In the genomic region with DNA sequence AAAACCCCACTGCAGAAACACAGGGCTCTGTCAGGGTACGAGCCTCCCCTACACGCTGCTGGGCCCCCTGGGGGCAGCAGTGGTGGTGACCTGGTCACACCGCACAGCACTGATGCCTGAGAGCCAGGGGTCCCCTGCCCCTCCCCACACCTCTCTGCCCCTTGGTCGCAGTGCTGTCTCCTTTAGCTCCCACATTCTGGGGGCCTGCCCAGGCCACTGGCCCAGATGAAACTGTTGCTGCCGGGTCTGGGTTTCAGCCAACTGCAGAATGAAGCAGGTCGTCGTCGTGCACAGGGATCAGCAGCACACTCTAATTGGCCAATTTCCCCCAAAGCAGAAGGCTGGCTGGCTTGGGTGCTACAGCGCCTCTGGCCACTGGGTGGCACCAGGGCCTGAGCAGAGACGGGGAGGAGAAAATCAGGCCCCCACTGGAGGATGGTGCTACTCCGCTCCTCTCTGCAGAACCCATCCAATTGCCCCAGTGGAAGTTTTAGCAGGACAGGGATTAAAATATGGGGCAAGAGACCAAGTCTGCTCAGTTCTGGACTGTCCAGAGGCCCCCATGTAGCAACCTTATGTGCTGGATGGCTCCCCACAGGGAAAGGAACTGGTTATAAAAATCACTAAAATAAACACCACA, we compare ENCODE assay signal across 1 cellular context.
A peak's percentile ranks its signal among the peaks of the same experiment; 100 is the strongest.
TF ChIP-seq lines count a peak whose summit lies in the region.

No MANE protein-coding gene starts in this region.

TF ChIP-seq in GM12878, 131 proteins besides CTCF, POLR2A, EP300 and RAD21 (continued from another document and continues in another):
- TF ChIP-seq, protein P1, sequence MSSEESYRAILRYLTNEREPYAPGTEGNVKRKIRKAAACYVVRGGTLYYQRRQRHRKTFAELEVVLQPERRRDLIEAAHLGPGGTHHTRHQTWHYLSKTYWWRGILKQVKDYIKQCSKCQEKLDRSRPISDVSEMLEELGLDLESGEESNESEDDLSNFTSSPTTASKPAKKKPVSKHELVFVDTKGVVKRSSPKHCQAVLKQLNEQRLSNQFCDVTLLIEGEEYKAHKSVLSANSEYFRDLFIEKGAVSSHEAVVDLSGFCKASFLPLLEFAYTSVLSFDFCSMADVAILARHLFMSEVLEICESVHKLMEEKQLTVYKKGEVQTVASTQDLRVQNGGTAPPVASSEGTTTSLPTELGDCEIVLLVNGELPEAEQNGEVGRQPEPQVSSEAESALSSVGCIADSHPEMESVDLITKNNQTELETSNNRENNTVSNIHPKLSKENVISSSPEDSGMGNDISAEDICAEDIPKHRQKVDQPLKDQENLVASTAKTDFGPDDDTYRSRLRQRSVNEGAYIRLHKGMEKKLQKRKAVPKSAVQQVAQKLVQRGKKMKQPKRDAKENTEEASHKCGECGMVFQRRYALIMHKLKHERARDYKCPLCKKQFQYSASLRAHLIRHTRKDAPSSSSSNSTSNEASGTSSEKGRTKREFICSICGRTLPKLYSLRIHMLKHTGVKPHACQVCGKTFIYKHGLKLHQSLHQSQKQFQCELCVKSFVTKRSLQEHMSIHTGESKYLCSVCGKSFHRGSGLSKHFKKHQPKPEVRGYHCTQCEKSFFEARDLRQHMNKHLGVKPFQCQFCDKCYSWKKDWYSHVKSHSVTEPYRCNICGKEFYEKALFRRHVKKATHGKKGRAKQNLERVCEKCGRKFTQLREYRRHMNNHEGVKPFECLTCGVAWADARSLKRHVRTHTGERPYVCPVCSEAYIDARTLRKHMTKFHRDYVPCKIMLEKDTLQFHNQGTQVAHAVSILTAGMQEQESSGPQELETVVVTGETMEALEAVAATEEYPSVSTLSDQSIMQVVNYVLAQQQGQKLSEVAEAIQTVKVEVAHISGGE (CRISPR knock-in tag; IDR thresholded peaks at IDR 0.05): no peak
- TF ChIP-seq ZNF217 (IDR thresholded peaks at IDR 0.05) (no peak), CREB1 (IDR thresholded peaks at IDR 0.05; ENCODE audit: low read depth) (peak; percentile 48; the same call in 1 of the 2 replicates), IRF4 (IDR thresholded peaks at IDR 0.05; ENCODE audit: low read depth, low read length) (no peak), MEF2A (IDR thresholded peaks at IDR 0.05; ENCODE audit: insufficient read depth, low read depth, low read length) (no peak), PAX8 (IDR thresholded peaks at IDR 0.05) (no peak), WRNIP1 (IDR thresholded peaks at IDR 0.05; ENCODE audit: borderline replicate concordance, low read depth, low read length) (no peak), GATAD2B (conservative IDR thresholded peaks at IDR 0.05; ENCODE audit: low read depth) (no peak), NFYA (IDR thresholded peaks at IDR 0.05; ENCODE audit: borderline replicate concordance, low read depth, low read length) (no peak), ASH2L (IDR thresholded peaks at IDR 0.05; ENCODE audit: borderline replicate concordance, low read depth) (no peak), CHD2 (IDR thresholded peaks at IDR 0.05; ENCODE audit: borderline replicate concordance, low read depth, low read length) (no peak), POU2F2 (IDR thresholded peaks at IDR 0.05; ENCODE audit: borderline replicate concordance, low read depth, low read length) (no peak), ETV6 (conservative IDR thresholded peaks at IDR 0.05 in 1 of 2, IDR thresholded peaks at IDR 0.05 in 1 of 2; ENCODE audit: borderline replicate concordance in 1 of 2, low read depth in 1 of 2) (no peak), MTA2 (IDR thresholded peaks at IDR 0.05; ENCODE audit: low read depth) (no peak), TBL1XR1 (IDR thresholded peaks at IDR 0.05; ENCODE audit: low read depth, low read length) (no peak), HDGF (IDR thresholded peaks at IDR 0.05) (0 out of 2 replicates have a peak, but pooled peaks have one; percentile 45), FOS (IDR thresholded peaks at IDR 0.05; ENCODE audit: borderline replicate concordance, extremely low read depth, insufficient read length) (no peak), CHD1 (IDR thresholded peaks at IDR 0.05; ENCODE audit: low read depth, low read length) (no peak), RAD51 (IDR thresholded peaks at IDR 0.05) (no peak), BHLHE40 (IDR thresholded peaks at IDR 0.05; ENCODE audit: borderline replicate concordance in 1 of 2, low read depth in 2 of 2, low read length in 1 of 2) (no peak), NRF1 (conservative IDR thresholded peaks at IDR 0.05; ENCODE audit: low read depth, low read length) (no peak), PAX5 (IDR thresholded peaks at IDR 0.05; ENCODE audit: borderline replicate concordance, low read depth, low read length) (peak; percentile 13; the same call in 1 of the 2 replicates), FOXK2 (IDR thresholded peaks at IDR 0.05) (no peak)
- TF ChIP-seq, protein P2, sequence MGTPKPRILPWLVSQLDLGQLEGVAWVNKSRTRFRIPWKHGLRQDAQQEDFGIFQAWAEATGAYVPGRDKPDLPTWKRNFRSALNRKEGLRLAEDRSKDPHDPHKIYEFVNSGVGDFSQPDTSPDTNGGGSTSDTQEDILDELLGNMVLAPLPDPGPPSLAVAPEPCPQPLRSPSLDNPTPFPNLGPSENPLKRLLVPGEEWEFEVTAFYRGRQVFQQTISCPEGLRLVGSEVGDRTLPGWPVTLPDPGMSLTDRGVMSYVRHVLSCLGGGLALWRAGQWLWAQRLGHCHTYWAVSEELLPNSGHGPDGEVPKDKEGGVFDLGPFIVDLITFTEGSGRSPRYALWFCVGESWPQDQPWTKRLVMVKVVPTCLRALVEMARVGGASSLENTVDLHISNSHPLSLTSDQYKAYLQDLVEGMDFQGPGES (IDR thresholded peaks at IDR 0.05): no peak
- TF ChIP-seq, protein P3, sequence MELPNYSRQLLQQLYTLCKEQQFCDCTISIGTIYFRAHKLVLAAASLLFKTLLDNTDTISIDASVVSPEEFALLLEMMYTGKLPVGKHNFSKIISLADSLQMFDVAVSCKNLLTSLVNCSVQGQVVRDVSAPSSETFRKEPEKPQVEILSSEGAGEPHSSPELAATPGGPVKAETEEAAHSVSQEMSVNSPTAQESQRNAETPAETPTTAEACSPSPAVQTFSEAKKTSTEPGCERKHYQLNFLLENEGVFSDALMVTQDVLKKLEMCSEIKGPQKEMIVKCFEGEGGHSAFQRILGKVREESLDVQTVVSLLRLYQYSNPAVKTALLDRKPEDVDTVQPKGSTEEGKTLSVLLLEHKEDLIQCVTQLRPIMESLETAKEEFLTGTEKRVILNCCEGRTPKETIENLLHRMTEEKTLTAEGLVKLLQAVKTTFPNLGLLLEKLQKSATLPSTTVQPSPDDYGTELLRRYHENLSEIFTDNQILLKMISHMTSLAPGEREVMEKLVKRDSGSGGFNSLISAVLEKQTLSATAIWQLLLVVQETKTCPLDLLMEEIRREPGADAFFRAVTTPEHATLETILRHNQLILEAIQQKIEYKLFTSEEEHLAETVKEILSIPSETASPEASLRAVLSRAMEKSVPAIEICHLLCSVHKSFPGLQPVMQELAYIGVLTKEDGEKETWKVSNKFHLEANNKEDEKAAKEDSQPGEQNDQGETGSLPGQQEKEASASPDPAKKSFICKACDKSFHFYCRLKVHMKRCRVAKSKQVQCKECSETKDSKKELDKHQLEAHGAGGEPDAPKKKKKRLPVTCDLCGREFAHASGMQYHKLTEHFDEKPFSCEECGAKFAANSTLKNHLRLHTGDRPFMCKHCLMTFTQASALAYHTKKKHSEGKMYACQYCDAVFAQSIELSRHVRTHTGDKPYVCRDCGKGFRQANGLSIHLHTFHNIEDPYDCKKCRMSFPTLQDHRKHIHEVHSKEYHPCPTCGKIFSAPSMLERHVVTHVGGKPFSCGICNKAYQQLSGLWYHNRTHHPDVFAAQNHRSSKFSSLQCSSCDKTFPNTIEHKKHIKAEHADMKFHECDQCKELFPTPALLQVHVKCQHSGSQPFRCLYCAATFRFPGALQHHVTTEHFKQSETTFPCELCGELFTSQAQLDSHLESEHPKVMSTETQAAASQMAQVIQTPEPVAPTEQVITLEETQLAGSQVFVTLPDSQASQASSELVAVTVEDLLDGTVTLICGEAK (IDR thresholded peaks at IDR 0.05; ENCODE audit: borderline replicate concordance): no peak
- TF ChIP-seq, protein P4, sequence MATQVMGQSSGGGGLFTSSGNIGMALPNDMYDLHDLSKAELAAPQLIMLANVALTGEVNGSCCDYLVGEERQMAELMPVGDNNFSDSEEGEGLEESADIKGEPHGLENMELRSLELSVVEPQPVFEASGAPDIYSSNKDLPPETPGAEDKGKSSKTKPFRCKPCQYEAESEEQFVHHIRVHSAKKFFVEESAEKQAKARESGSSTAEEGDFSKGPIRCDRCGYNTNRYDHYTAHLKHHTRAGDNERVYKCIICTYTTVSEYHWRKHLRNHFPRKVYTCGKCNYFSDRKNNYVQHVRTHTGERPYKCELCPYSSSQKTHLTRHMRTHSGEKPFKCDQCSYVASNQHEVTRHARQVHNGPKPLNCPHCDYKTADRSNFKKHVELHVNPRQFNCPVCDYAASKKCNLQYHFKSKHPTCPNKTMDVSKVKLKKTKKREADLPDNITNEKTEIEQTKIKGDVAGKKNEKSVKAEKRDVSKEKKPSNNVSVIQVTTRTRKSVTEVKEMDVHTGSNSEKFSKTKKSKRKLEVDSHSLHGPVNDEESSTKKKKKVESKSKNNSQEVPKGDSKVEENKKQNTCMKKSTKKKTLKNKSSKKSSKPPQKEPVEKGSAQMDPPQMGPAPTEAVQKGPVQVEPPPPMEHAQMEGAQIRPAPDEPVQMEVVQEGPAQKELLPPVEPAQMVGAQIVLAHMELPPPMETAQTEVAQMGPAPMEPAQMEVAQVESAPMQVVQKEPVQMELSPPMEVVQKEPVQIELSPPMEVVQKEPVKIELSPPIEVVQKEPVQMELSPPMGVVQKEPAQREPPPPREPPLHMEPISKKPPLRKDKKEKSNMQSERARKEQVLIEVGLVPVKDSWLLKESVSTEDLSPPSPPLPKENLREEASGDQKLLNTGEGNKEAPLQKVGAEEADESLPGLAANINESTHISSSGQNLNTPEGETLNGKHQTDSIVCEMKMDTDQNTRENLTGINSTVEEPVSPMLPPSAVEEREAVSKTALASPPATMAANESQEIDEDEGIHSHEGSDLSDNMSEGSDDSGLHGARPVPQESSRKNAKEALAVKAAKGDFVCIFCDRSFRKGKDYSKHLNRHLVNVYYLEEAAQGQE (IDR thresholded peaks at IDR 0.05; ENCODE audit: low read depth, low read length): no peak
- TF ChIP-seq, protein P5, sequence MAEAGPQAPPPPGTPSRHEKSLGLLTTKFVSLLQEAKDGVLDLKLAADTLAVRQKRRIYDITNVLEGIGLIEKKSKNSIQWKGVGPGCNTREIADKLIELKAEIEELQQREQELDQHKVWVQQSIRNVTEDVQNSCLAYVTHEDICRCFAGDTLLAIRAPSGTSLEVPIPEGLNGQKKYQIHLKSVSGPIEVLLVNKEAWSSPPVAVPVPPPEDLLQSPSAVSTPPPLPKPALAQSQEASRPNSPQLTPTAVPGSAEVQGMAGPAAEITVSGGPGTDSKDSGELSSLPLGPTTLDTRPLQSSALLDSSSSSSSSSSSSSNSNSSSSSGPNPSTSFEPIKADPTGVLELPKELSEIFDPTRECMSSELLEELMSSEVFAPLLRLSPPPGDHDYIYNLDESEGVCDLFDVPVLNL (IDR thresholded peaks at IDR 0.05; ENCODE audit: low read depth, low read length): no peak
- TF ChIP-seq, protein P6, sequence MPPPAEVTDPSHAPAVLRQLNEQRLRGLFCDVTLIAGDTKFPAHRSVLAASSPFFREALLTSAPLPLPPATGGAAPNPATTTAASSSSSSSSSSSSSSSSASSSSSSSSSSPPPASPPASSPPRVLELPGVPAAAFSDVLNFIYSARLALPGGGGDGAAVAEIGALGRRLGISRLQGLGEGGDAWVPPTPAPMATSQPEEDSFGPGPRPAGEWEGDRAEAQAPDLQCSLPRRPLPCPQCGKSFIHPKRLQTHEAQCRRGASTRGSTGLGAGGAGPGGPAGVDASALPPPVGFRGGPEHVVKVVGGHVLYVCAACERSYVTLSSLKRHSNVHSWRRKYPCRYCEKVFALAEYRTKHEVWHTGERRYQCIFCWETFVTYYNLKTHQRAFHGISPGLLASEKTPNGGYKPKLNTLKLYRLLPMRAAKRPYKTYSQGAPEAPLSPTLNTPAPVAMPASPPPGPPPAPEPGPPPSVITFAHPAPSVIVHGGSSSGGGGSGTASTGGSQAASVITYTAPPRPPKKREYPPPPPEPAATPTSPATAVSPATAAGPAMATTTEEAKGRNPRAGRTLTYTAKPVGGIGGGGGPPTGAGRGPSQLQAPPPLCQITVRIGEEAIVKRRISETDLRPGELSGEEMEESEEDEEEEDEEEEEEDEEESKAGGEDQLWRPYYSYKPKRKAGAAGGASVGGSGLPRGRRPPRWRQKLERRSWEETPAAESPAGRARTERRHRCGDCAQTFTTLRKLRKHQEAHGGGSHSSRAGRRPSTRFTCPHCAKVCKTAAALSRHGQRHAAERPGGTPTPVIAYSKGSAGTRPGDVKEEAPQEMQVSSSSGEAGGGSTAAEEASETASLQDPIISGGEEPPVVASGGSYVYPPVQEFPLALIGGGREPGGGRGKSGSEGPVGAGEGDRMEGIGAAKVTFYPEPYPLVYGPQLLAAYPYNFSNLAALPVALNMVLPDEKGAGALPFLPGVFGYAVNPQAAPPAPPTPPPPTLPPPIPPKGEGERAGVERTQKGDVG (CRISPR knock-in tag; IDR thresholded peaks at IDR 0.05): no peak
- TF ChIP-seq, protein P7, sequence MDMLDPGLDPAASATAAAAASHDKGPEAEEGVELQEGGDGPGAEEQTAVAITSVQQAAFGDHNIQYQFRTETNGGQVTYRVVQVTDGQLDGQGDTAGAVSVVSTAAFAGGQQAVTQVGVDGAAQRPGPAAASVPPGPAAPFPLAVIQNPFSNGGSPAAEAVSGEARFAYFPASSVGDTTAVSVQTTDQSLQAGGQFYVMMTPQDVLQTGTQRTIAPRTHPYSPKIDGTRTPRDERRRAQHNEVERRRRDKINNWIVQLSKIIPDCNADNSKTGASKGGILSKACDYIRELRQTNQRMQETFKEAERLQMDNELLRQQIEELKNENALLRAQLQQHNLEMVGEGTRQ (IDR thresholded peaks at IDR 0.05; ENCODE audit: borderline replicate concordance, low read depth, low read length): no peak
- TF ChIP-seq, protein P8, sequence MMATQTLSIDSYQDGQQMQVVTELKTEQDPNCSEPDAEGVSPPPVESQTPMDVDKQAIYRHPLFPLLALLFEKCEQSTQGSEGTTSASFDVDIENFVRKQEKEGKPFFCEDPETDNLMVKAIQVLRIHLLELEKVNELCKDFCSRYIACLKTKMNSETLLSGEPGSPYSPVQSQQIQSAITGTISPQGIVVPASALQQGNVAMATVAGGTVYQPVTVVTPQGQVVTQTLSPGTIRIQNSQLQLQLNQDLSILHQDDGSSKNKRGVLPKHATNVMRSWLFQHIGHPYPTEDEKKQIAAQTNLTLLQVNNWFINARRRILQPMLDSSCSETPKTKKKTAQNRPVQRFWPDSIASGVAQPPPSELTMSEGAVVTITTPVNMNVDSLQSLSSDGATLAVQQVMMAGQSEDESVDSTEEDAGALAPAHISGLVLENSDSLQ (IDR thresholded peaks at IDR 0.05): no peak
- TF ChIP-seq, protein P9, sequence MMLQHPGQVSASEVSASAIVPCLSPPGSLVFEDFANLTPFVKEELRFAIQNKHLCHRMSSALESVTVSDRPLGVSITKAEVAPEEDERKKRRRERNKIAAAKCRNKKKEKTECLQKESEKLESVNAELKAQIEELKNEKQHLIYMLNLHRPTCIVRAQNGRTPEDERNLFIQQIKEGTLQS (IDR thresholded peaks at IDR 0.05; ENCODE audit: borderline replicate concordance, extremely low read depth, low read depth, low read length): no peak
